26 cellular contexts compared by ENCODE assay signal in the genomic region with DNA sequence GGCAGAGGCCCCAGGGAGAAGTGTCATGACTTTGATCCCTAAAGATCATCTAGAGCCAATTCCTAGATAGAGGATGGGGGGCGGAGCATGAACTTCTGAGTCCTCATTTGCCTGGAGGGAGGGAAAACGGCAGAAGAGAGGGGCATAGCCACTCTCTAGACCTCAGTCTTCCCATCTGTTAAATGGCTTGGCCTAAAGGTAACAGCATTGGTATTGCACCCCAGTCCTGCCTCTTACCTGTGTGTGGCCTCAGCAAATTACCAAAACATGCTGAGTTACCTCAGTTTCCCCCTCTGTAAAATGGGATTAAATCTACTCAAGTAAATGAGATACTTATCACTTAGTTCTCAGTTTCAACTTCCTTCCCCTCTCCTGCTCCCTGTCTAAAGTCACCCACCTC. TPM values are rescaled to one million over a fixed set of nuclear protein-coding genes. Genes with fewer than 3 reads are reported as not detected.
"Had no signal": no experiment of that assay in that cellular context is flagged by ENCODE, and none has a peak within 500 bp of the region (broad histone marks: within the 10 kb centered on the region; RNA-seq: fewer than 3 reads in every experiment).

No MANE protein-coding gene starts in this region.

- H3K27ac ChIP-seq: dorsolateral prefrontal cortex, esophagus muscularis mucosa, foreskin keratinocyte, gastroesophageal sphincter, heart right ventricle, lower lobe of right lung, ovary, psoas muscle, skin epidermis, spleen, stomach, thyroid gland had no signal

- H3K4me1 Mint-ChIP-seq: naive thymus-derived CD8-positive, alpha-beta T cell; nephron progenitor cell had no signal

- H3K4me1 ChIP-seq: esophagus muscularis mucosa, gastroesophageal sphincter, heart right ventricle, lower lobe of right lung, psoas muscle, spleen, stomach, thyroid gland had no signal

- H3K36me3 Mint-ChIP-seq: naive thymus-derived CD8-positive, alpha-beta T cell; type B pancreatic cell had no signal

- H3K27me3 ChIP-seq: dorsolateral prefrontal cortex, foreskin keratinocyte, ovary, thyroid gland had no signal

- H3K4me3 Mint-ChIP-seq: naive thymus-derived CD8-positive, alpha-beta T cell; nephron progenitor cell; type B pancreatic cell had no signal

- DNase-seq: dorsolateral prefrontal cortex; effector CD4-positive, alpha-beta T cell; glutamatergic neuron; heart right ventricle; hippocampal formation; left ventricle myocardium superior; lower lobe of right lung; naive thymus-derived CD8-positive, alpha-beta T cell; nephron progenitor cell; occipital lobe; ovary; psoas muscle; right cardiac atrium; spleen; stimulated activated naive CD4-positive, alpha-beta T cell; stomach; thyroid gland had no signal

- H3K4me3 ChIP-seq: dorsolateral prefrontal cortex, esophagus muscularis mucosa, gastroesophageal sphincter, heart right ventricle, lower lobe of right lung, ovary, psoas muscle, skin epidermis, spleen, stomach, thyroid gland had no signal

- ATAC-seq: gastroesophageal sphincter; heart right ventricle; left ventricle myocardium superior; lower lobe of right lung; naive thymus-derived CD8-positive, alpha-beta T cell; psoas muscle; right cardiac atrium had no signal

- H3K9me3 ChIP-seq: gastroesophageal sphincter, lower lobe of right lung, ovary, psoas muscle, stomach, thyroid gland had no signal

- H3K36me3 ChIP-seq: esophagus muscularis mucosa, gastroesophageal sphincter, heart right ventricle, lower lobe of right lung, ovary, spleen, stomach, thyroid gland had no signal

- H3K9me3 Mint-ChIP-seq: nephron progenitor cell, type B pancreatic cell had no signal

- H3K27me3 Mint-ChIP-seq: naive thymus-derived CD8-positive, alpha-beta T cell; type B pancreatic cell had no signal

- H3K27ac Mint-ChIP-seq: naive thymus-derived CD8-positive, alpha-beta T cell; nephron progenitor cell; type B pancreatic cell had no signal

RNA-seq across cellular contexts. Expression of a gene that starts 47.5 kb away (rescaled TPM):
- total RNA-seq: fibroblast of lung; heart right ventricle; left ventricle myocardium superior; mesenteric fat pad; myocyte; naive thymus-derived CD8-positive, alpha-beta T cell; occipital lobe; psoas muscle; right cardiac atrium; spleen; subcutaneous adipose tissue had no signal
